1 cellular context compared by ENCODE assay signal in the genomic region with DNA sequence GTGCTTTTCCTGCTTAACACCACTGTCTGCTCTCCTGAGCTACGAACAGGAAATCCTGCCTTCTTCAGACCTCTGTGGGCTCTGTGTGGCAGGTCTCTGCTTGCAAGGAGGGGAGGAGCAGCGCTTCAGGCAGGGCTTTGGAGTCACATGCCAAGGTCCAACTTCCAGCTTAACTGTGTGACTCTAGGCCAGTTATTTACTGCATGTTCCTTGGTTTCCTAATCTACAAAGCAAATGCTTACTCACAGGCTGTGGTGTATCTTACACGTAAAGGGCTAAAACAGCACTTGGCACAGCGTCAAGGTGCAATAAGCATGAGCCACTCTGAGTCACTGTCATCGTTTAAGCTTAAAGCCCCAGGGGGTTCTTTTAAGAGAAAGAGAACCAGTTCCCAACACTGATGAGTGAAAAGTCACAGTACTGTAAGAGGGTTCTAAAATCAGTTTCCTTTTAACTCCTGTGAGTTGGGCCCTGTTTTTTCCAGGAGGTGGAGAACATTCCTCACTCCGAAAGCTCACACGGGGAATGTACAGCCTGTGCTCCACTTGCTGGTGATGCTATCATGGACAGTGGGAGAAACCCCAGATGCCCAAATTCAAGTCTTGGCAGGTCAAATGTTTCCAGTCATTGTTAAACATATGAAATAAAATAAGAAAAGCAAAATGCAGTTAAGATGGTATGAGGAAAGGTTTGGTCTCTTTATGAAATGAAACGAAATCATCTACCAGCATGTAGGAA.
A peak's percentile ranks its signal among the peaks of the same experiment; 100 is the strongest.
TF ChIP-seq lines count a peak whose summit lies in the region.

No MANE protein-coding gene starts in this region.

TF ChIP-seq in HepG2, 621 proteins besides CTCF, POLR2A, EP300 and RAD21 (continued from another document and continues in another):
- TF ChIP-seq, protein P1, sequence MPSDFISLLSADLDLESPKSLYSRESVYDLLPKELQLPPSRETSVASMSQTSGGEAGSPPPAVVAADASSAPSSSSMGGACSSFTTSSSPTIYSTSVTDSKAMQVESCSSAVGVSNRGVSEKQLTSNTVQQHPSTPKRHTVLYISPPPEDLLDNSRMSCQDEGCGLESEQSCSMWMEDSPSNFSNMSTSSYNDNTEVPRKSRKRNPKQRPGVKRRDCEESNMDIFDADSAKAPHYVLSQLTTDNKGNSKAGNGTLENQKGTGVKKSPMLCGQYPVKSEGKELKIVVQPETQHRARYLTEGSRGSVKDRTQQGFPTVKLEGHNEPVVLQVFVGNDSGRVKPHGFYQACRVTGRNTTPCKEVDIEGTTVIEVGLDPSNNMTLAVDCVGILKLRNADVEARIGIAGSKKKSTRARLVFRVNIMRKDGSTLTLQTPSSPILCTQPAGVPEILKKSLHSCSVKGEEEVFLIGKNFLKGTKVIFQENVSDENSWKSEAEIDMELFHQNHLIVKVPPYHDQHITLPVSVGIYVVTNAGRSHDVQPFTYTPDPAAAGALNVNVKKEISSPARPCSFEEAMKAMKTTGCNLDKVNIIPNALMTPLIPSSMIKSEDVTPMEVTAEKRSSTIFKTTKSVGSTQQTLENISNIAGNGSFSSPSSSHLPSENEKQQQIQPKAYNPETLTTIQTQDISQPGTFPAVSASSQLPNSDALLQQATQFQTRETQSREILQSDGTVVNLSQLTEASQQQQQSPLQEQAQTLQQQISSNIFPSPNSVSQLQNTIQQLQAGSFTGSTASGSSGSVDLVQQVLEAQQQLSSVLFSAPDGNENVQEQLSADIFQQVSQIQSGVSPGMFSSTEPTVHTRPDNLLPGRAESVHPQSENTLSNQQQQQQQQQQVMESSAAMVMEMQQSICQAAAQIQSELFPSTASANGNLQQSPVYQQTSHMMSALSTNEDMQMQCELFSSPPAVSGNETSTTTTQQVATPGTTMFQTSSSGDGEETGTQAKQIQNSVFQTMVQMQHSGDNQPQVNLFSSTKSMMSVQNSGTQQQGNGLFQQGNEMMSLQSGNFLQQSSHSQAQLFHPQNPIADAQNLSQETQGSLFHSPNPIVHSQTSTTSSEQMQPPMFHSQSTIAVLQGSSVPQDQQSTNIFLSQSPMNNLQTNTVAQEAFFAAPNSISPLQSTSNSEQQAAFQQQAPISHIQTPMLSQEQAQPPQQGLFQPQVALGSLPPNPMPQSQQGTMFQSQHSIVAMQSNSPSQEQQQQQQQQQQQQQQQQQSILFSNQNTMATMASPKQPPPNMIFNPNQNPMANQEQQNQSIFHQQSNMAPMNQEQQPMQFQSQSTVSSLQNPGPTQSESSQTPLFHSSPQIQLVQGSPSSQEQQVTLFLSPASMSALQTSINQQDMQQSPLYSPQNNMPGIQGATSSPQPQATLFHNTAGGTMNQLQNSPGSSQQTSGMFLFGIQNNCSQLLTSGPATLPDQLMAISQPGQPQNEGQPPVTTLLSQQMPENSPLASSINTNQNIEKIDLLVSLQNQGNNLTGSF (CRISPR knock-in tag; IDR thresholded peaks at IDR 0.05), result no peak
- TF ChIP-seq, protein P2, sequence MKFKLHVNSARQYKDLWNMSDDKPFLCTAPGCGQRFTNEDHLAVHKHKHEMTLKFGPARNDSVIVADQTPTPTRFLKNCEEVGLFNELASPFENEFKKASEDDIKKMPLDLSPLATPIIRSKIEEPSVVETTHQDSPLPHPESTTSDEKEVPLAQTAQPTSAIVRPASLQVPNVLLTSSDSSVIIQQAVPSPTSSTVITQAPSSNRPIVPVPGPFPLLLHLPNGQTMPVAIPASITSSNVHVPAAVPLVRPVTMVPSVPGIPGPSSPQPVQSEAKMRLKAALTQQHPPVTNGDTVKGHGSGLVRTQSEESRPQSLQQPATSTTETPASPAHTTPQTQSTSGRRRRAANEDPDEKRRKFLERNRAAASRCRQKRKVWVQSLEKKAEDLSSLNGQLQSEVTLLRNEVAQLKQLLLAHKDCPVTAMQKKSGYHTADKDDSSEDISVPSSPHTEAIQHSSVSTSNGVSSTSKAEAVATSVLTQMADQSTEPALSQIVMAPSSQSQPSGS (CRISPR knock-in tag; IDR thresholded peaks at IDR 0.05), result peak; percentile 84
- TF ChIP-seq, protein P3, sequence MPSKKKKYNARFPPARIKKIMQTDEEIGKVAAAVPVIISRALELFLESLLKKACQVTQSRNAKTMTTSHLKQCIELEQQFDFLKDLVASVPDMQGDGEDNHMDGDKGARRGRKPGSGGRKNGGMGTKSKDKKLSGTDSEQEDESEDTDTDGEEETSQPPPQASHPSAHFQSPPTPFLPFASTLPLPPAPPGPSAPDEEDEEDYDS (CRISPR knock-in tag; IDR thresholded peaks at IDR 0.05), result peak; percentile 80
- no peak for TF ChIP-seq U2AF1 (optimal IDR thresholded peaks at IDR 0.05; ENCODE audit: low read depth, low read length)
- peak; percentile 80 for TF ChIP-seq KDM2A (CRISPR knock-in tag; IDR thresholded peaks at IDR 0.05; ENCODE audit: borderline replicate concordance, low read depth)
- TF ChIP-seq, protein P4, sequence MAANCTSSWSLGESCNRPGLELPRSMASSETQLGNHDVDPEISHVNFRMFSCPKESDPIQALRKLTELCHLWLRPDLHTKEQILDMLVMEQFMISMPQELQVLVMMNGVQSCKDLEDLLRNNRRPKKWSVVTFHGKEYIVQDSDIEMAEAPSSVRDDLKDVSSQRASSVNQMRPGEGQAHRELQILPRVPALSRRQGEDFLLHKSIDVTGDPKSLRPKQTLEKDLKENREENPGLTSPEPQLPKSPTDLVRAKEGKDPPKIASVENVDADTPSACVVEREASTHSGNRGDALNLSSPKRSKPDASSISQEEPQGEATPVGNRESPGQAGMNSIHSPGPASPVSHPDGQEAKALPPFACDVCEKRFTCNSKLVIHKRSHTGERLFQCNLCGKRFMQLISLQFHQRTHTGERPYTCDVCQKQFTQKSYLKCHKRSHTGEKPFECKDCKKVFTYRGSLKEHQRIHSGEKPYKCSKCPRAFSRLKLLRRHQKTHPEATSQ (CRISPR knock-in tag; IDR thresholded peaks at IDR 0.05; ENCODE audit: borderline replicate concordance), result peak; percentile 75
- TF ChIP-seq, protein P5, sequence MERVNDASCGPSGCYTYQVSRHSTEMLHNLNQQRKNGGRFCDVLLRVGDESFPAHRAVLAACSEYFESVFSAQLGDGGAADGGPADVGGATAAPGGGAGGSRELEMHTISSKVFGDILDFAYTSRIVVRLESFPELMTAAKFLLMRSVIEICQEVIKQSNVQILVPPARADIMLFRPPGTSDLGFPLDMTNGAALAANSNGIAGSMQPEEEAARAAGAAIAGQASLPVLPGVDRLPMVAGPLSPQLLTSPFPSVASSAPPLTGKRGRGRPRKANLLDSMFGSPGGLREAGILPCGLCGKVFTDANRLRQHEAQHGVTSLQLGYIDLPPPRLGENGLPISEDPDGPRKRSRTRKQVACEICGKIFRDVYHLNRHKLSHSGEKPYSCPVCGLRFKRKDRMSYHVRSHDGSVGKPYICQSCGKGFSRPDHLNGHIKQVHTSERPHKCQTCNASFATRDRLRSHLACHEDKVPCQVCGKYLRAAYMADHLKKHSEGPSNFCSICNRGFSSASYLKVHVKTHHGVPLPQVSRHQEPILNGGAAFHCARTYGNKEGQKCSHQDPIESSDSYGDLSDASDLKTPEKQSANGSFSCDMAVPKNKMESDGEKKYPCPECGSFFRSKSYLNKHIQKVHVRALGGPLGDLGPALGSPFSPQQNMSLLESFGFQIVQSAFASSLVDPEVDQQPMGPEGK (CRISPR knock-in tag; IDR thresholded peaks at IDR 0.05), result peak; percentile 84
- peak; percentile 64 for TF ChIP-seq ELF1 (CRISPR knock-in tag; IDR thresholded peaks at IDR 0.05)
- no peak for TF ChIP-seq ZNF432 (CRISPR knock-in tag; IDR thresholded peaks at IDR 0.05; ENCODE audit: borderline replicate concordance)
- no peak for TF ChIP-seq HNRNPK (IDR thresholded peaks at IDR 0.05; ENCODE audit: low read depth, low read length, poor library complexity, severe bottlenecking)
- TF ChIP-seq KLF6 (CRISPR knock-in tag; IDR thresholded peaks at IDR 0.05), result peak; percentile 86; the same call in 1 of the 2 replicates
- no peak for TF ChIP-seq HCFC1 (IDR thresholded peaks at IDR 0.05; ENCODE audit: low read depth, low read length)
- no peak for TF ChIP-seq ZNF484 (CRISPR knock-in tag; IDR thresholded peaks at IDR 0.05; ENCODE audit: borderline replicate concordance, low read depth)
- TF ChIP-seq HOXD1 (CRISPR knock-in tag; IDR thresholded peaks at IDR 0.05), result peak; percentile 75; the same call in 1 of the 2 replicates
- TF ChIP-seq, protein P6, sequence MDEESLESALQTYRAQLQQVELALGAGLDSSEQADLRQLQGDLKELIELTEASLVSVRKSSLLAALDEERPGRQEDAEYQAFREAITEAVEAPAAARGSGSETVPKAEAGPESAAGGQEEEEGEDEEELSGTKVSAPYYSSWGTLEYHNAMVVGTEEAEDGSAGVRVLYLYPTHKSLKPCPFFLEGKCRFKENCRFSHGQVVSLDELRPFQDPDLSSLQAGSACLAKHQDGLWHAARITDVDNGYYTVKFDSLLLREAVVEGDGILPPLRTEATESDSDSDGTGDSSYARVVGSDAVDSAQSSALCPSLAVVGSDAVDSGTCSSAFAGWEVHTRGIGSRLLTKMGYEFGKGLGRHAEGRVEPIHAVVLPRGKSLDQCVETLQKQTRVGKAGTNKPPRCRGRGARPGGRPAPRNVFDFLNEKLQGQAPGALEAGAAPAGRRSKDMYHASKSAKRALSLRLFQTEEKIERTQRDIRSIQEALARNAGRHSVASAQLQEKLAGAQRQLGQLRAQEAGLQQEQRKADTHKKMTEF (CRISPR knock-in tag; IDR thresholded peaks at IDR 0.05), result peak; percentile 87; the same call in 1 of the 2 replicates
- peak; percentile 99 for TF ChIP-seq PITX1 (CRISPR knock-in tag; IDR thresholded peaks at IDR 0.05)
- TF ChIP-seq PAF1 (CRISPR knock-in tag; IDR thresholded peaks at IDR 0.05), result no peak; the same call in 1 of the 2 replicates
- TF ChIP-seq POLR2AphosphoS5 (IDR thresholded peaks at IDR 0.05; ENCODE audit: low read depth, low read length), result peak; percentile 72
- peak; percentile 91 for TF ChIP-seq ZNF431 (CRISPR knock-in tag; IDR thresholded peaks at IDR 0.05; ENCODE audit: borderline replicate concordance, low read depth)
- peak; percentile 95 for TF ChIP-seq FOXP1 (IDR thresholded peaks at IDR 0.05)
- peak; percentile 100 for TF ChIP-seq FOXP1 (CRISPR knock-in tag; IDR thresholded peaks at IDR 0.05)
- TF ChIP-seq IRF2 (CRISPR knock-in tag; IDR thresholded peaks at IDR 0.05), result peak; percentile 82
- peak; percentile 94 for TF ChIP-seq BHLHE40 (IDR thresholded peaks at IDR 0.05; ENCODE audit: low read length)
- TF ChIP-seq FOXK1 (CRISPR knock-in tag; IDR thresholded peaks at IDR 0.05; ENCODE audit: borderline replicate concordance, low read depth), result peak; percentile 93; the same call in 1 of the 2 replicates
- TF ChIP-seq, protein P7, sequence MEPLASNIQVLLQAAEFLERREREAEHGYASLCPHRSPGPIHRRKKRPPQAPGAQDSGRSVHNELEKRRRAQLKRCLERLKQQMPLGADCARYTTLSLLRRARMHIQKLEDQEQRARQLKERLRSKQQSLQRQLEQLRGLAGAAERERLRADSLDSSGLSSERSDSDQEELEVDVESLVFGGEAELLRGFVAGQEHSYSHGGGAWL (CRISPR knock-in tag; IDR thresholded peaks at IDR 0.05), result peak; percentile 48; the same call in 1 of the 2 replicates
- TF ChIP-seq ZNF383 (CRISPR knock-in tag; IDR thresholded peaks at IDR 0.05; ENCODE audit: borderline replicate concordance), result no peak
- TF ChIP-seq PHF8 (CRISPR knock-in tag; IDR thresholded peaks at IDR 0.05), result 0 out of 2 replicates have a peak, but pooled peaks have one; percentile 16
- no peak; the same call in 1 of the 2 replicates for TF ChIP-seq ATF7-NPFF (CRISPR knock-in tag; IDR thresholded peaks at IDR 0.05; ENCODE audit: low read depth)
- TF ChIP-seq NR2F2 (IDR thresholded peaks at IDR 0.05; ENCODE audit: borderline replicate concordance, low read depth), result peak; percentile 65; the same call in 1 of the 2 replicates
- peak; percentile 65; the same call in 1 of the 2 replicates for TF ChIP-seq MAZ (IDR thresholded peaks at IDR 0.05; ENCODE audit: borderline replicate concordance, low read depth, low read length)
- no peak; the same call in 1 of the 2 replicates for TF ChIP-seq MAZ (CRISPR knock-in tag; IDR thresholded peaks at IDR 0.05; ENCODE audit: low read depth)
- TF ChIP-seq, protein P8, sequence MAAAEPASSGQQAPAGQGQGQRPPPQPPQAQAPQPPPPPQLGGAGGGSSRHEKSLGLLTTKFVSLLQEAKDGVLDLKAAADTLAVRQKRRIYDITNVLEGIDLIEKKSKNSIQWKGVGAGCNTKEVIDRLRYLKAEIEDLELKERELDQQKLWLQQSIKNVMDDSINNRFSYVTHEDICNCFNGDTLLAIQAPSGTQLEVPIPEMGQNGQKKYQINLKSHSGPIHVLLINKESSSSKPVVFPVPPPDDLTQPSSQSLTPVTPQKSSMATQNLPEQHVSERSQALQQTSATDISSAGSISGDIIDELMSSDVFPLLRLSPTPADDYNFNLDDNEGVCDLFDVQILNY (CRISPR knock-in tag; conservative IDR thresholded peaks at IDR 0.05), result no peak
- peak; percentile 52 for TF ChIP-seq MED8 (CRISPR knock-in tag; IDR thresholded peaks at IDR 0.05; ENCODE audit: insufficient replicate concordance)
- TF ChIP-seq FOXM1 (CRISPR knock-in tag; IDR thresholded peaks at IDR 0.05), result no peak
- TF ChIP-seq, protein P9, sequence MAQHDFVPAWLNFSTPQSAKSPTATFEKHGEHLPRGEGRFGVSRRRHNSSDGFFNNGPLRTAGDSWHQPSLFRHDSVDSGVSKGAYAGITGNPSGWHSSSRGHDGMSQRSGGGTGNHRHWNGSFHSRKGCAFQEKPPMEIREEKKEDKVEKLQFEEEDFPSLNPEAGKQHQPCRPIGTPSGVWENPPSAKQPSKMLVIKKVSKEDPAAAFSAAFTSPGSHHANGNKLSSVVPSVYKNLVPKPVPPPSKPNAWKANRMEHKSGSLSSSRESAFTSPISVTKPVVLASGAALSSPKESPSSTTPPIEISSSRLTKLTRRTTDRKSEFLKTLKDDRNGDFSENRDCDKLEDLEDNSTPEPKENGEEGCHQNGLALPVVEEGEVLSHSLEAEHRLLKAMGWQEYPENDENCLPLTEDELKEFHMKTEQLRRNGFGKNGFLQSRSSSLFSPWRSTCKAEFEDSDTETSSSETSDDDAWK (CRISPR knock-in tag; IDR thresholded peaks at IDR 0.05), result no peak
- no peak for TF ChIP-seq ZNF737 (CRISPR knock-in tag; IDR thresholded peaks at IDR 0.05; ENCODE audit: borderline replicate concordance)
- TF ChIP-seq NFE2 (CRISPR knock-in tag; IDR thresholded peaks at IDR 0.05), result peak; percentile 83
- TF ChIP-seq CBFB (CRISPR knock-in tag; IDR thresholded peaks at IDR 0.05), result peak; percentile 56; the same call in 1 of the 2 replicates
- TF ChIP-seq ELF4 (CRISPR knock-in tag; IDR thresholded peaks at IDR 0.05; ENCODE audit: borderline replicate concordance), result no peak
- no peak for TF ChIP-seq HNRNPL (IDR thresholded peaks at IDR 0.05; ENCODE audit: low read depth, low read length)
- peak; percentile 91 for TF ChIP-seq ZSCAN9 (CRISPR knock-in tag; IDR thresholded peaks at IDR 0.05; ENCODE audit: borderline replicate concordance)
